Comparison of ENCODE assay signal across 19 cellular contexts in genomic region chrX:150847088-150847487, GRCh38.
"Had no signal": no experiment of that assay in that cellular context is flagged by ENCODE, and none has a peak within 500 bp of the region (broad histone marks: within the 10 kb centered on the region; RNA-seq: fewer than 3 reads in every experiment).

No MANE protein-coding gene starts in this region.

- DNase-seq: activated CD4-positive, alpha-beta T cell treated with anti-CD3 and anti-CD28 coated beads, Interleukin-2, amount 50 U/mL, for 48 hours; activated CD4-positive, CD25-positive, alpha-beta regulatory T cell treated with anti-CD3 and anti-CD28 coated beads, Interleukin-2, amount 50 U/mL, for 72 hours; activated naive CD4-positive, alpha-beta T cell treated with anti-CD3 and anti-CD28 coated beads, Interleukin-2, amount 10 ng/mL, durations not matched to agents 7 days and 5 days; dorsolateral prefrontal cortex; esophagus squamous epithelium; glutamatergic neuron; hypothalamus; kidney; left ventricle myocardium superior; mesendoderm; nephron progenitor cell; right cardiac atrium; T-helper 1 cell; T1000 had no signal

- ATAC-seq: left ventricle myocardium superior, right cardiac atrium had no signal

- H3K27ac Mint-ChIP-seq: activated naive CD4-positive, alpha-beta T cell treated with anti-CD3 and anti-CD28 coated beads, Interleukin-2, amount 10 ng/mL, durations not matched to agents 7 days and 5 days; activated T-helper 2 cell treated with anti-CD3 and anti-CD28 coated beads, Interferon-gamma antibody, Interleukin-2, Interleukin-4, amounts not matched to agents 10 μg/mL and 5 μg/mL and 100 μg/mL, durations not matched to agents 14 hours and 24 hours and 36 hours; nephron progenitor cell; progenitor cell of endocrine pancreas had no signal

- FAIRE-seq: endometrium, kidney had no signal

- H3K27me3 ChIP-seq: esophagus squamous epithelium had no signal

- H3K36me3 Mint-ChIP-seq: activated naive CD4-positive, alpha-beta T cell treated with anti-CD3 and anti-CD28 coated beads, Interleukin-2, amount 10 ng/mL, durations not matched to agents 7 days and 5 days had no signal

- H3K27me3 Mint-ChIP-seq: activated naive CD4-positive, alpha-beta T cell treated with anti-CD3 and anti-CD28 coated beads, Interleukin-2, amount 10 ng/mL, durations not matched to agents 7 days and 5 days had no signal

- H3K4me3 ChIP-seq: dorsolateral prefrontal cortex, esophagus squamous epithelium, smooth muscle cell, thoracic aorta had no signal

- H3K9me3 ChIP-seq: esophagus squamous epithelium, thoracic aorta had no signal

- H3K36me3 ChIP-seq: esophagus squamous epithelium, thoracic aorta had no signal

- H3K4me3 Mint-ChIP-seq: activated naive CD4-positive, alpha-beta T cell treated with anti-CD3 and anti-CD28 coated beads, Interleukin-2, amount 10 ng/mL, durations not matched to agents 7 days and 5 days; nephron progenitor cell had no signal

- H3K27ac ChIP-seq: dorsolateral prefrontal cortex, esophagus squamous epithelium, thoracic aorta had no signal

- H3K9me3 Mint-ChIP-seq: activated naive CD4-positive, alpha-beta T cell treated with anti-CD3 and anti-CD28 coated beads, Interleukin-2, amount 10 ng/mL, durations not matched to agents 7 days and 5 days; activated T-helper 2 cell treated with anti-CD3 and anti-CD28 coated beads, Interferon-gamma antibody, Interleukin-2, Interleukin-4, amounts not matched to agents 10 μg/mL and 5 μg/mL and 100 μg/mL, durations not matched to agents 14 hours and 24 hours and 36 hours had no signal

- H3K4me2 ChIP-seq: smooth muscle cell had no signal
